9 cellular contexts compared by ENCODE assay signal in the genomic region with DNA sequence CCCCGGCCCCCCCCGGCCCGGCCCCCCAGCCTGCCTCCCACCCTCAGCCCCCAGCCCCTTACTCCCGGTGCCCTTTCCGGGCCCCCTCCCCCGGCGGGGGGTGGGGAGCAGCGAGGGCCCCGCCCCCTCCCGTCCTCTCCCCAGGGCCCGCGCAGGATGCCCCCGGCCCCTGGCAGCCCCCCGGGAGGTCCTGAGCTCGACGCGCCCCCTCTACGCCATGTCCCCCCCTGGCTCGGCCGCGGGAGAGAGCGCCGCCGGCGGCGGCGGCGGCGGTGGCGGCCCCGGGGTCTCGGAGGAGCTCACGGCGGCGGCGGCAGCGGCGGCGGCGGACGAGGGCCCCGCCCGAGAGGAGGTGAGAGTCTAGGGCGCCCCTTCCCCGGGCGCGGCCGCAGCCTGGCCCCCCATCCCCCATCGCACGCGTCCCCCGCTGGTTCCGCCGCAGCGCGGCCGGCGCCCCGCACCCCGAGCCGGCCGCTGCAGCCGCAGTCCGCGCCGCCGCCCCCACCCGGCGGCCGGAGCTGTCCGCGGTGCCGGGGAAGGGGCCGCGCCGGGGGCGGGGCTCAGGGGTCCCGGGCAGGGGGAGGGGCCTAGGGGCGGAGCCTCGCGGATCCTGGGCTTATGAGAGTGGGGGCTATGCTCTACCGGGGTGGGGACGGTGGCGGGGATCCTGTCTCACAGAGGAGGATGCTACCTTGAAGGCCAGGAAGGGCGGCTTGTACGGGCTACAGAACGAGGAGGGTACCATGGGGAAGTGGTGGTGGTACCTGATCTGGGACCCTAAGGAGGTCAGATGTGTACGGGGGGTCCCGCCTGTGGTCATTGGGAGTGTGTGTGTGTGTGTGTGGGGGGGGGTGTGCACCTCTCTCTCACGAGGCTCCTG. TPM values are rescaled to one million over a fixed set of nuclear protein-coding genes. Genes with fewer than 3 reads are reported as not detected.
A peak's percentile ranks its signal among the peaks of the same experiment; 100 is the strongest.
DNase-seq lines count a peak whose midpoint lies in the region; ATAC-seq and TF ChIP-seq lines count a peak whose summit lies in the region.
"Had no signal": no experiment of that assay in that cellular context is flagged by ENCODE, and none has a peak within 500 bp of the region (broad histone marks: within the 10 kb centered on the region; RNA-seq: fewer than 3 reads in every experiment).

No MANE protein-coding gene starts in this region.

- peaks cover 47% of the 10 kb centered on the region for H3K27me3 Mint-ChIP-seq in activated CD4-positive, alpha-beta T cell treated with anti-CD3 and anti-CD28 coated beads for 36 hours

- no peak overlapping the region for H2AFZ ChIP-seq in OCI-LY1 (ENCODE audit: low read length)

- CTCF ChIA-PET in activated CD4-positive, alpha-beta T cell treated with anti-CD3 and anti-CD28 coated beads for 36 hours (lab: Charles Lee): interaction anchor here (1.4 to 4.9 kb wide), 2 partner anchors 33 to 69 kb away, joined by 8 to 55 read pairs; no protein-coding TSS in a partner anchor

- H3K27ac ChIP-seq in OCI-LY1 (ENCODE audit: low read depth, low read length, poor library complexity, severe bottlenecking) (no peak overlapping the region), esophagus squamous epithelium (no peak overlapping the region)
- H3K27ac ChIP-seq: right lobe of liver had no signal

- no peak overlapping the region for H3K9ac ChIP-seq in OCI-LY1 (ENCODE audit: low read length)

- H3K9me3 ChIP-seq in OCI-LY1 (ENCODE audit: low read length) (no peaks in the 10 kb centered on the region), esophagus squamous epithelium (no peaks in the 10 kb centered on the region)
- H3K9me3 ChIP-seq: right lobe of liver had no signal

- ATAC-seq in activated CD4-positive, alpha-beta T cell treated with anti-CD3 and anti-CD28 coated beads for 36 hours: no peak
- ATAC-seq in stimulated activated effector memory CD8-positive, alpha-beta T cell treated with anti-CD3 and anti-CD28 coated beads, Interleukin-12 subunit alpha, Interleukin-12 subunit beta, amount 100 ng/mL, for 72 hours: no peak
- ATAC-seq: right lobe of liver had no signal

- H3K36me3 ChIP-seq in OCI-LY1 (ENCODE audit: insufficient read depth, low read length) (no peaks in the 10 kb centered on the region), esophagus squamous epithelium (no peaks in the 10 kb centered on the region)
- H3K36me3 ChIP-seq: right lobe of liver had no signal

- H3K4me3 ChIP-seq in OCI-LY1 (ENCODE audit: low read depth, low read length, poor library complexity, severe bottlenecking) (peak overlapping the region; percentile 36), esophagus squamous epithelium (peak overlapping the region in 3 of 4 donors; percentile 26 to 68 (median 50))

- H3K4me1 Mint-ChIP-seq in activated CD4-positive, alpha-beta T cell treated with anti-CD3 and anti-CD28 coated beads for 36 hours: peaks cover 32% of the 10 kb centered on the region
- H3K4me1 Mint-ChIP-seq in stimulated activated effector memory CD8-positive, alpha-beta T cell treated with anti-CD3 and anti-CD28 coated beads, Interleukin-12 subunit alpha, Interleukin-12 subunit beta, amount 100 ng/mL, for 72 hours: peaks cover 32% of the 10 kb centered on the region

- 0 to 13% methylated on average over 1 to 4 of the region's 90 CpGs for WGBS in esophagus squamous epithelium, 2 donors

- peak overlapping the region; percentile 38 for H3K4me3 Mint-ChIP-seq in activated CD4-positive, alpha-beta T cell treated with anti-CD3 and anti-CD28 coated beads for 36 hours
- peak overlapping the region; percentile 66 for H3K4me3 Mint-ChIP-seq in stimulated activated effector memory CD8-positive, alpha-beta T cell treated with anti-CD3 and anti-CD28 coated beads, Interleukin-12 subunit alpha, Interleukin-12 subunit beta, amount 100 ng/mL, for 72 hours

- H3K27ac Mint-ChIP-seq in activated CD4-positive, alpha-beta T cell treated with anti-CD3 and anti-CD28 coated beads for 36 hours: no peak overlapping the region
- no peak overlapping the region for H3K27ac Mint-ChIP-seq in stimulated activated effector memory CD8-positive, alpha-beta T cell treated with anti-CD3 and anti-CD28 coated beads, Interleukin-12 subunit alpha, Interleukin-12 subunit beta, amount 100 ng/mL, for 72 hours

- TF ChIP-seq CTCF in OCI-LY1 (IDR thresholded peaks at IDR 0.05; ENCODE audit: low read length) (no peak), esophagus squamous epithelium (IDR thresholded peaks at IDR 0.05) (no peak)

- POLR2A ChIA-PET in activated CD4-positive, alpha-beta T cell treated with anti-CD3 and anti-CD28 coated beads for 36 hours (lab: Charles Lee): no interaction called here

- H3K79me2 ChIP-seq in OCI-LY1 (ENCODE audit: insufficient read depth, low read length): no peaks in the 10 kb centered on the region

- no peak for DNase-seq in activated CD4-positive, alpha-beta T cell treated with anti-CD3 and anti-CD28 coated beads for 36 hours
- DNase-seq in activated CD4-positive, alpha-beta T cell treated with anti-CD3 and anti-CD28 coated beads for 4 hours: no peak
- DNase-seq in esophagus squamous epithelium (lab: John Stamatoyannopoulos, UW) (no peak), kidney tubule cell (ENCODE audit: low spot score) (no peak), occipital lobe (lab: John Stamatoyannopoulos, UW) (no peak), GM19240 (ENCODE audit: insufficient read length, low spot score) (no peak)
- DNase-seq in stimulated activated effector memory CD8-positive, alpha-beta T cell treated with anti-CD3 and anti-CD28 coated beads, Interleukin-12 subunit alpha, Interleukin-12 subunit beta, amount 100 ng/mL, for 72 hours (ENCODE audit: low spot score in 2 of 2): no peak

- TF ChIP-seq POLR2A in esophagus squamous epithelium (IDR thresholded peaks at IDR 0.05): no peak

- H3K9me3 Mint-ChIP-seq in activated CD4-positive, alpha-beta T cell treated with anti-CD3 and anti-CD28 coated beads for 36 hours (ENCODE audit: low read depth): no peaks in the 10 kb centered on the region
- no peaks in the 10 kb centered on the region for H3K9me3 Mint-ChIP-seq in stimulated activated effector memory CD8-positive, alpha-beta T cell treated with anti-CD3 and anti-CD28 coated beads, Interleukin-12 subunit alpha, Interleukin-12 subunit beta, amount 100 ng/mL, for 72 hours

- peaks cover 2% of the 10 kb centered on the region for H3K4me1 ChIP-seq in OCI-LY1 (ENCODE audit: insufficient read depth, low read length, severe bottlenecking)
- peaks cover 3 to 21% (median 13%) of the 10 kb centered on the region in 3 donors for H3K4me1 ChIP-seq in esophagus squamous epithelium

- peak overlapping the region; percentile 41; the same call in 1 of the 2 replicates for H3K4me2 ChIP-seq in OCI-LY1 (ENCODE audit: low read length)

- H4K20me1 ChIP-seq in OCI-LY1 (ENCODE audit: insufficient read depth, low read length): no peaks in the 10 kb centered on the region

- H3K36me3 Mint-ChIP-seq in activated CD4-positive, alpha-beta T cell treated with anti-CD3 and anti-CD28 coated beads for 36 hours (ENCODE audit: low read depth): no peaks in the 10 kb centered on the region
- peaks cover 13% of the 10 kb centered on the region for H3K36me3 Mint-ChIP-seq in stimulated activated effector memory CD8-positive, alpha-beta T cell treated with anti-CD3 and anti-CD28 coated beads, Interleukin-12 subunit alpha, Interleukin-12 subunit beta, amount 100 ng/mL, for 72 hours

- no peaks in the 10 kb centered on the region for H3F3A ChIP-seq in OCI-LY1 (ENCODE audit: insufficient read depth, low read length)

- intact Hi-C loops in activated CD4-positive, alpha-beta T cell treated with anti-CD3 and anti-CD28 coated beads for 36 hours (cut with DNase I, micrococcal nuclease): no loop called here
- intact Hi-C loops in esophagus squamous epithelium (cut with DNase I): no loop called here

- H3K27me3 ChIP-seq in OCI-LY1 (ENCODE audit: insufficient read depth, low read length) (peaks cover 6% of the 10 kb centered on the region; the same call in 1 of the 2 replicates), esophagus squamous epithelium (peaks cover 0 to 78% (median 10%) of the 10 kb centered on the region in 4 donors)

- H3K9me2 ChIP-seq in OCI-LY1 (ENCODE audit: low read depth, low read length): no peaks in the 10 kb centered on the region

RNA-seq across cellular contexts. Expression of a gene that starts 0.5 kb away (rescaled TPM):
- under 1 TPM in 1 of 2 experiments, not detected in 1; 0.09 TPM for total RNA-seq in activated CD4-positive, alpha-beta T cell treated with anti-CD3 and anti-CD28 coated beads for 36 hours
- not detected for total RNA-seq in esophagus squamous epithelium
- 53.5 TPM for total RNA-seq in occipital lobe
- total RNA-seq: right lobe of liver had no signal

RNA-seq across cellular contexts. Expression of a gene that starts 5.4 kb away (rescaled TPM):
- 10 to 100 TPM; 17.2 to 19.9 TPM for total RNA-seq in activated CD4-positive, alpha-beta T cell treated with anti-CD3 and anti-CD28 coated beads for 36 hours
- total RNA-seq in esophagus squamous epithelium (10 to 100 TPM in 3 of 4 donors, 1 to 10 TPM in 1; 8.6 to 11.2 (median 10.2) TPM), occipital lobe (7.8 TPM)

RNA-seq across cellular contexts. Expression of a gene that starts 13.4 kb away (rescaled TPM):
- total RNA-seq in activated CD4-positive, alpha-beta T cell treated with anti-CD3 and anti-CD28 coated beads for 36 hours: 10 to 100 TPM; 14.1 TPM
- 10 to 100 TPM in 3 of 4 donors, 1 to 10 TPM in 1; 9.7 to 34.4 (median 21.2) TPM for total RNA-seq in esophagus squamous epithelium
- total RNA-seq in occipital lobe: 33.1 TPM

RNA-seq across cellular contexts. Expression of a gene that starts 23.9 kb away (rescaled TPM):
- total RNA-seq in activated CD4-positive, alpha-beta T cell treated with anti-CD3 and anti-CD28 coated beads for 36 hours: 1,000 to 10,000 TPM; 2,120 to 2,263 TPM
- 100 to 1,000 TPM; 433 to 696 (median 601) TPM for total RNA-seq in esophagus squamous epithelium
- total RNA-seq in occipital lobe: 440 TPM

RNA-seq across cellular contexts. Expression of a gene that starts 42.4 kb away (rescaled TPM):
- total RNA-seq in activated CD4-positive, alpha-beta T cell treated with anti-CD3 and anti-CD28 coated beads for 36 hours: 10 to 100 TPM; 15.2 to 17.5 TPM
- total RNA-seq in esophagus squamous epithelium (10 to 100 TPM in 3 of 4 donors, 1 to 10 TPM in 1; 9.0 to 21.9 (median 12.2) TPM), occipital lobe (14.5 TPM)

Comparison
In these comparisons a context has a peak if more than half of its experiments do, and no peak if none do; other contexts are left out.
1. RNA of a gene that starts 0.5 kb away (total RNA-seq): 53.5 TPM in occipital lobe (single experiment); 0.09 TPM in activated CD4-positive, alpha-beta T cell treated with anti-CD3 and anti-CD28 coated beads for 36 hours and not detected in esophagus squamous epithelium; every median in the first group is over 10 times any median in the second.